Comparison of ENCODE assay signal across 9 cellular contexts in the genomic region with DNA sequence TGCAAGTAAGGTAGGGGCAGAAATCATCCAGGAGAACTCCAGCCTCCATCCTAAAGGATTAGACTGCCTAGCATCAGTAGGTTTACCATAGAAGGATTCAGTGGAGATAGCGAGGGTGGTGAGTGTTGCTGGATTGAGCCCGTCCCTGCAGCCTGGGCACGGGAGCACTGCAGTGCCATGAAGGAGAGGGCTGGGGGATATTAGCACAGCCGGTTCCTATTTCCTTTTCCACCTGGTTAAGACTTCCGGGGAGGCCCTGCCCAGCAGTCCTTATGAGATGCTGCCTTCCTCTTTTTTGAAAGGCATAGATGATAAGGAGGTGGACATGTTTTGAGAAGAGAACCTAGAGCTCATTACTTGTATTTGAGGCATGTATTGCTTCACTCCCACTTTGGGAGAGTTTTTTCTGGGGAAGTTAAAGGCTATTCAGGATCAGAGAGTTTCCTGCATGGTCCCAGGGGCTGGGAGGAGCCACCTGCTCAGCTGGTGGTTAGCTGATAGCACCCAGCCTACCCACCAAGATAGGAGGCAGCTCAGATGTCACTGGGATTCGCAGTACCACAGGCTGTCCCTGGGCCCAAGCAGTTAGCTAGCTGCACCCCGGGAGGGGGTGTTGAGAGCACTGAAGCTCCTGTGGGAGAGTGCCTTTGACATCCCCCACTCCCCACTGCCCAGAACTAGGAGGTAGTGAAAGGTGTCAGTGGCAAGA. TPM values are rescaled to one million over a fixed set of nuclear protein-coding genes. Genes with fewer than 3 reads are reported as not detected.
DNase-seq lines count a peak whose midpoint lies in the region; ATAC-seq and TF ChIP-seq lines count a peak whose summit lies in the region.
"Had no signal": no experiment of that assay in that cellular context is flagged by ENCODE, and none has a peak within 500 bp of the region (broad histone marks: within the 10 kb centered on the region; RNA-seq: fewer than 3 reads in every experiment).

No MANE protein-coding gene starts in this region.

- no peaks in the 10 kb centered on the region for H3K27me3 Mint-ChIP-seq in natural killer cell (ENCODE audit: low read depth in 2 of 2)

- H3K36me3 Mint-ChIP-seq in natural killer cell = no peaks in the 10 kb centered on the region

- TF ChIP-seq POLR2A in NB4 (IDR thresholded peaks at IDR 0.05; ENCODE audit: extremely low read depth, insufficient read length) = no peak

- H3K4me3 Mint-ChIP-seq in natural killer cell = peak overlapping the region; percentile 91

- TF ChIP-seq CTCF in NB4 (IDR thresholded peaks at IDR 0.05; ENCODE audit: low read depth, low read length) = no peak
- TF ChIP-seq CTCF in natural killer cell (IDR thresholded peaks at IDR 0.05) = no peak

- ATAC-seq in natural killer cell (peak in 2 of 3 donors; percentile 6 to 38), HG03039 (IDR thresholded peaks at IDR 0.05; ENCODE audit: unreplicated experiment) (no peak), GM18861 (IDR thresholded peaks at IDR 0.05; ENCODE audit: unreplicated experiment) (no peak), HG02885 (IDR thresholded peaks at IDR 0.05; ENCODE audit: poor library complexity, unreplicated experiment) (no peak)

- peak overlapping the region; percentile 85 for H3K27ac Mint-ChIP-seq in natural killer cell

- H3K9me3 Mint-ChIP-seq in natural killer cell = no peaks in the 10 kb centered on the region

- intact Hi-C loops in natural killer cell (cut with micrococcal nuclease) = loop anchor here (2.0 kb wide), 1 partner anchor 14 kb away; no protein-coding TSS in a partner anchor

- peaks cover 82% of the 10 kb centered on the region in 2 donors for H3K4me1 Mint-ChIP-seq in natural killer cell

- H3K4me3 ChIP-seq in NB4 (ENCODE audit: low read depth, low read length) = no peak overlapping the region

- DNase-seq in CD1c-positive myeloid dendritic cell (ENCODE audit: extremely low spot score) (peak; percentile 71), NB4 (ENCODE audit: low read depth) (peak; percentile 78), dermis blood vessel endothelial cell (peak; percentile 41), natural killer cell (no peak), NCI-H187 treated with DMSO at 0.1 percent for 48 hours (lab: John Stamatoyannopoulos, UW) (no peak)
- DNase-seq: NCI-H526 had no signal

RNA-seq across cellular contexts. Expression of a gene that starts 17.2 kb away (rescaled TPM):
- total RNA-seq in dermis blood vessel endothelial cell (315 and 728 TPM in 2 replicates), natural killer cell (100 to 1,000 TPM; 443 to 595 (median 541) TPM)

RNA-seq across cellular contexts. Expression of a gene that starts 45.7 kb away (rescaled TPM):
- total RNA-seq in dermis blood vessel endothelial cell (350 and 735 TPM in 2 replicates), natural killer cell (100 to 1,000 TPM; 232 to 262 (median 238) TPM)

RNA-seq across cellular contexts. Expression of a gene that starts 46.9 kb away (rescaled TPM):
- total RNA-seq in dermis blood vessel endothelial cell (0.09 TPM in 1 of 2 replicates, not detected in the other), natural killer cell (100 to 1,000 TPM; 162 to 201 (median 163) TPM)

Comparison
In these comparisons a context has a peak if more than half of its experiments do, and no peak if none do; other contexts are left out.
1. DNase-seq: peak in CD1c-positive myeloid dendritic cell (single experiment), NB4 (single experiment) and dermis blood vessel endothelial cell (single experiment); none in natural killer cell (single experiment) and NCI-H187 treated with DMSO at 0.1 percent for 48 hours (single experiment).
2. ATAC-seq: peak in natural killer cell (2 of 3); none in HG03039 (single experiment), GM18861 (single experiment) and HG02885 (single experiment).
3. RNA of a gene that starts 46.9 kb away (total RNA-seq): 162 to 201 TPM in natural killer cell; 0.09 TPM in dermis blood vessel endothelial cell; every median in the first group is over 100 times any median in the second.